ENCODE assay signal across 8 cellular contexts in the genomic region with DNA sequence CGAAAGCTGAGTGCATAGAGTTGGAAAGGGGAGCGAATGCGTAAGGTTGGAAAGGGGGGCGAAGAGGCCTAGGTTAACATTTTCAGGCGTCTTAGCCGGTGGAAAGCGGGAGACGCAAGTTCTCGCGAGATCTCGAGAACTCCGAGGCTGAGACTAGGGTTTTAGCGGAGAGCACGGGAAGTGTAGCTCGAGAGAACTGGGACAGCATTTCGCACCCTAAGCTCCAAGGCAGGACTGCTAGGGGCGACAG. TPM values are rescaled to one million over a fixed set of nuclear protein-coding genes. Genes with fewer than 3 reads are reported as not detected.
DNase-seq lines count a peak whose midpoint lies in the region; ATAC-seq and TF ChIP-seq lines count a peak whose summit lies in the region.

No MANE protein-coding gene starts in this region.

- H3K36me3 Mint-ChIP-seq in brain, result peaks cover 20% of the 10 kb centered on the region

- H3K4me1 Mint-ChIP-seq in brain, result peaks cover 38% of the 10 kb centered on the region

- in situ Hi-C loops in KBM-7 (cut with MboI; ENCODE audit: low pct_unique_long_range_greater_than_20kb, low sequenced_read_pairs), result no loop called here

- peak overlapping the region; percentile 88 to 98 (median 95) for H3K4me3 Mint-ChIP-seq in brain

- peaks cover 9% of the 10 kb centered on the region for H3K27me3 Mint-ChIP-seq in brain

- H3K9me3 ChIP-seq in iPS-18c (ENCODE audit: control insufficient read depth, insufficient read depth, low read length), result peaks cover 2% of the 10 kb centered on the region

- peak; percentile 31 for ATAC-seq in GM21619 (IDR thresholded peaks at IDR 0.05; ENCODE audit: unreplicated experiment)

- peak overlapping the region; percentile 99 to 100 (median 100) for H3K27ac Mint-ChIP-seq in brain

- DNase-seq in GF-D8 (lab: John Stamatoyannopoulos, UW), result peak; percentile 49
- DNase-seq in KBM-7, result peak; percentile 95
- DNase-seq in OCI-M2 (lab: John Stamatoyannopoulos, UW; ENCODE audit: unreplicated experiment), result peak; percentile 69
- DNase-seq in kidney tubule cell (ENCODE audit: low spot score), result no peak

- peaks cover 0 to 16% (median 2%) of the 10 kb centered on the region in 5 experiments for H3K9me3 Mint-ChIP-seq in brain

- no peak for TF ChIP-seq CTCF in brain (conservative IDR thresholded peaks at IDR 0.05)

- H3K4me3 ChIP-seq in iPS-18c (ENCODE audit: insufficient read depth, low read depth, low read length) (peak overlapping the region; percentile 78), skin epidermis (peak overlapping the region; percentile 65 to 86 (median 75))

- peak overlapping the region; percentile 95 to 100 (median 99) for H3K27ac ChIP-seq in skin epidermis

RNA-seq across cellular contexts. Expression of gene DDX3X, which starts 0.3 kb away (rescaled TPM):
- 76.9 TPM for polyA plus RNA-seq in brain (ENCODE audit: insufficient read depth, low read depth, low replicate concordance)
